1 cellular context compared by ENCODE assay signal in the genomic region with DNA sequence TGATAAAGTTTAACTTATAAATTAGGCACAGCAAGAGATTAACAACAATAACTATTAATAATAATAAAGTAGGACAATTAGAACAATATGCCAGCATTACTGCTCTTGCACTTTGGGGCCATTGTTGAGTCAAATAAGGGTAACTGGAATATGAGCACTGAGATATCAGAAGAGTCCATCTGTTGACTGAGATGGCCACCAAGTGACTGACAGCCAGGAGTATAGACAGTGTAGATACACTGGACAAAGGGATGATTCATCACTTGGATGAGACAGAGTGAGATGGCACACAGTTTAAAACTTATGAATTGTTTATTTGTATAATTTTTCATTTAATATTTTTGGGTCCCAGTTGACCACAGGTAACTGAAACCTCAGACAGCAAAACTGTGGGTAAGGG.
TF ChIP-seq lines count a peak whose summit lies in the region.

No MANE protein-coding gene starts in this region.

TF ChIP-seq in K562, 482 proteins besides CTCF, POLR2A, EP300 and RAD21 (continued from another document):
- TF ChIP-seq, protein P1, sequence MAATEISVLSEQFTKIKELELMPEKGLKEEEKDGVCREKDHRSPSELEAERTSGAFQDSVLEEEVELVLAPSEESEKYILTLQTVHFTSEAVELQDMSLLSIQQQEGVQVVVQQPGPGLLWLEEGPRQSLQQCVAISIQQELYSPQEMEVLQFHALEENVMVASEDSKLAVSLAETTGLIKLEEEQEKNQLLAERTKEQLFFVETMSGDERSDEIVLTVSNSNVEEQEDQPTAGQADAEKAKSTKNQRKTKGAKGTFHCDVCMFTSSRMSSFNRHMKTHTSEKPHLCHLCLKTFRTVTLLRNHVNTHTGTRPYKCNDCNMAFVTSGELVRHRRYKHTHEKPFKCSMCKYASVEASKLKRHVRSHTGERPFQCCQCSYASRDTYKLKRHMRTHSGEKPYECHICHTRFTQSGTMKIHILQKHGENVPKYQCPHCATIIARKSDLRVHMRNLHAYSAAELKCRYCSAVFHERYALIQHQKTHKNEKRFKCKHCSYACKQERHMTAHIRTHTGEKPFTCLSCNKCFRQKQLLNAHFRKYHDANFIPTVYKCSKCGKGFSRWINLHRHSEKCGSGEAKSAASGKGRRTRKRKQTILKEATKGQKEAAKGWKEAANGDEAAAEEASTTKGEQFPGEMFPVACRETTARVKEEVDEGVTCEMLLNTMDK (IDR thresholded peaks at IDR 0.05; ENCODE audit: borderline replicate concordance, insufficient read depth, low read depth, low read length, poor library complexity, severe bottlenecking), result no peak
- no peak for TF ChIP-seq SMC3 (conservative IDR thresholded peaks at IDR 0.05; ENCODE audit: insufficient read depth, low read depth, low read length)
- TF ChIP-seq, protein P2, sequence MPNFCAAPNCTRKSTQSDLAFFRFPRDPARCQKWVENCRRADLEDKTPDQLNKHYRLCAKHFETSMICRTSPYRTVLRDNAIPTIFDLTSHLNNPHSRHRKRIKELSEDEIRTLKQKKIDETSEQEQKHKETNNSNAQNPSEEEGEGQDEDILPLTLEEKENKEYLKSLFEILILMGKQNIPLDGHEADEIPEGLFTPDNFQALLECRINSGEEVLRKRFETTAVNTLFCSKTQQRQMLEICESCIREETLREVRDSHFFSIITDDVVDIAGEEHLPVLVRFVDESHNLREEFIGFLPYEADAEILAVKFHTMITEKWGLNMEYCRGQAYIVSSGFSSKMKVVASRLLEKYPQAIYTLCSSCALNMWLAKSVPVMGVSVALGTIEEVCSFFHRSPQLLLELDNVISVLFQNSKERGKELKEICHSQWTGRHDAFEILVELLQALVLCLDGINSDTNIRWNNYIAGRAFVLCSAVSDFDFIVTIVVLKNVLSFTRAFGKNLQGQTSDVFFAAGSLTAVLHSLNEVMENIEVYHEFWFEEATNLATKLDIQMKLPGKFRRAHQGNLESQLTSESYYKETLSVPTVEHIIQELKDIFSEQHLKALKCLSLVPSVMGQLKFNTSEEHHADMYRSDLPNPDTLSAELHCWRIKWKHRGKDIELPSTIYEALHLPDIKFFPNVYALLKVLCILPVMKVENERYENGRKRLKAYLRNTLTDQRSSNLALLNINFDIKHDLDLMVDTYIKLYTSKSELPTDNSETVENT (CRISPR knock-in tag; IDR thresholded peaks at IDR 0.05), result no peak
- peak; percentile 89 for TF ChIP-seq MEIS2 (IDR thresholded peaks at IDR 0.05; ENCODE audit: partially characterized antibody)
- TF ChIP-seq ZNF644 (tag; IDR thresholded peaks at IDR 0.05; ENCODE audit: low read depth), result no peak
- no peak for TF ChIP-seq ZNF583 (CRISPR knock-in tag; IDR thresholded peaks at IDR 0.05)
- no peak for TF ChIP-seq MEF2D (tag; conservative IDR thresholded peaks at IDR 0.05; ENCODE audit: low read depth)
- TF ChIP-seq, protein P3, sequence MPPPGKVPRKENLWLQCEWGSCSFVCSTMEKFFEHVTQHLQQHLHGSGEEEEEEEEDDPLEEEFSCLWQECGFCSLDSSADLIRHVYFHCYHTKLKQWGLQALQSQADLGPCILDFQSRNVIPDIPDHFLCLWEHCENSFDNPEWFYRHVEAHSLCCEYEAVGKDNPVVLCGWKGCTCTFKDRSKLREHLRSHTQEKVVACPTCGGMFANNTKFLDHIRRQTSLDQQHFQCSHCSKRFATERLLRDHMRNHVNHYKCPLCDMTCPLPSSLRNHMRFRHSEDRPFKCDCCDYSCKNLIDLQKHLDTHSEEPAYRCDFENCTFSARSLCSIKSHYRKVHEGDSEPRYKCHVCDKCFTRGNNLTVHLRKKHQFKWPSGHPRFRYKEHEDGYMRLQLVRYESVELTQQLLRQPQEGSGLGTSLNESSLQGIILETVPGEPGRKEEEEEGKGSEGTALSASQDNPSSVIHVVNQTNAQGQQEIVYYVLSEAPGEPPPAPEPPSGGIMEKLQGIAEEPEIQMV (tag; conservative IDR thresholded peaks at IDR 0.05; ENCODE audit: low read depth), result no peak
- TF ChIP-seq, protein P4, sequence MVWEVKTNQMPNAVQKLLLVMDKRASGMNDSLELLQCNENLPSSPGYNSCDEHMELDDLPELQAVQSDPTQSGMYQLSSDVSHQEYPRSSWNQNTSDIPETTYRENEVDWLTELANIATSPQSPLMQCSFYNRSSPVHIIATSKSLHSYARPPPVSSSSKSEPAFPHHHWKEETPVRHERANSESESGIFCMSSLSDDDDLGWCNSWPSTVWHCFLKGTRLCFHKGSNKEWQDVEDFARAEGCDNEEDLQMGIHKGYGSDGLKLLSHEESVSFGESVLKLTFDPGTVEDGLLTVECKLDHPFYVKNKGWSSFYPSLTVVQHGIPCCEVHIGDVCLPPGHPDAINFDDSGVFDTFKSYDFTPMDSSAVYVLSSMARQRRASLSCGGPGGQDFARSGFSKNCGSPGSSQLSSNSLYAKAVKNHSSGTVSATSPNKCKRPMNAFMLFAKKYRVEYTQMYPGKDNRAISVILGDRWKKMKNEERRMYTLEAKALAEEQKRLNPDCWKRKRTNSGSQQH (CRISPR knock-in tag; IDR thresholded peaks at IDR 0.05), result no peak
- TF ChIP-seq, protein P5, sequence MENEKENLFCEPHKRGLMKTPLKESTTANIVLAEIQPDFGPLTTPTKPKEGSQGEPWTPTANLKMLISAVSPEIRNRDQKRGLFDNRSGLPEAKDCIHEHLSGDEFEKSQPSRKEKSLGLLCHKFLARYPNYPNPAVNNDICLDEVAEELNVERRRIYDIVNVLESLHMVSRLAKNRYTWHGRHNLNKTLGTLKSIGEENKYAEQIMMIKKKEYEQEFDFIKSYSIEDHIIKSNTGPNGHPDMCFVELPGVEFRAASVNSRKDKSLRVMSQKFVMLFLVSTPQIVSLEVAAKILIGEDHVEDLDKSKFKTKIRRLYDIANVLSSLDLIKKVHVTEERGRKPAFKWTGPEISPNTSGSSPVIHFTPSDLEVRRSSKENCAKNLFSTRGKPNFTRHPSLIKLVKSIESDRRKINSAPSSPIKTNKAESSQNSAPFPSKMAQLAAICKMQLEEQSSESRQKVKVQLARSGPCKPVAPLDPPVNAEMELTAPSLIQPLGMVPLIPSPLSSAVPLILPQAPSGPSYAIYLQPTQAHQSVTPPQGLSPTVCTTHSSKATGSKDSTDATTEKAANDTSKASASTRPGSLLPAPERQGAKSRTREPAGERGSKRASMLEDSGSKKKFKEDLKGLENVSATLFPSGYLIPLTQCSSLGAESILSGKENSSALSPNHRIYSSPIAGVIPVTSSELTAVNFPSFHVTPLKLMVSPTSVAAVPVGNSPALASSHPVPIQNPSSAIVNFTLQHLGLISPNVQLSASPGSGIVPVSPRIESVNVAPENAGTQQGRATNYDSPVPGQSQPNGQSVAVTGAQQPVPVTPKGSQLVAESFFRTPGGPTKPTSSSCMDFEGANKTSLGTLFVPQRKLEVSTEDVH (IDR thresholded peaks at IDR 0.05; ENCODE audit: low read depth, partially characterized antibody), result no peak
- peak; percentile 65; the same call in 1 of the 2 replicates for TF ChIP-seq CTBP1 (IDR thresholded peaks at IDR 0.05; ENCODE audit: borderline replicate concordance)
- TF ChIP-seq SMARCA4 (IDR thresholded peaks at IDR 0.05), result peak; percentile 64
- no peak for TF ChIP-seq SMAD2 (IDR thresholded peaks at IDR 0.05; ENCODE audit: low read depth, low read length)
- TF ChIP-seq, protein P6, sequence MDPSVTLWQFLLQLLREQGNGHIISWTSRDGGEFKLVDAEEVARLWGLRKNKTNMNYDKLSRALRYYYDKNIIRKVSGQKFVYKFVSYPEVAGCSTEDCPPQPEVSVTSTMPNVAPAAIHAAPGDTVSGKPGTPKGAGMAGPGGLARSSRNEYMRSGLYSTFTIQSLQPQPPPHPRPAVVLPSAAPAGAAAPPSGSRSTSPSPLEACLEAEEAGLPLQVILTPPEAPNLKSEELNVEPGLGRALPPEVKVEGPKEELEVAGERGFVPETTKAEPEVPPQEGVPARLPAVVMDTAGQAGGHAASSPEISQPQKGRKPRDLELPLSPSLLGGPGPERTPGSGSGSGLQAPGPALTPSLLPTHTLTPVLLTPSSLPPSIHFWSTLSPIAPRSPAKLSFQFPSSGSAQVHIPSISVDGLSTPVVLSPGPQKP (CRISPR knock-in tag; IDR thresholded peaks at IDR 0.05), result no peak
- TF ChIP-seq, protein P7, sequence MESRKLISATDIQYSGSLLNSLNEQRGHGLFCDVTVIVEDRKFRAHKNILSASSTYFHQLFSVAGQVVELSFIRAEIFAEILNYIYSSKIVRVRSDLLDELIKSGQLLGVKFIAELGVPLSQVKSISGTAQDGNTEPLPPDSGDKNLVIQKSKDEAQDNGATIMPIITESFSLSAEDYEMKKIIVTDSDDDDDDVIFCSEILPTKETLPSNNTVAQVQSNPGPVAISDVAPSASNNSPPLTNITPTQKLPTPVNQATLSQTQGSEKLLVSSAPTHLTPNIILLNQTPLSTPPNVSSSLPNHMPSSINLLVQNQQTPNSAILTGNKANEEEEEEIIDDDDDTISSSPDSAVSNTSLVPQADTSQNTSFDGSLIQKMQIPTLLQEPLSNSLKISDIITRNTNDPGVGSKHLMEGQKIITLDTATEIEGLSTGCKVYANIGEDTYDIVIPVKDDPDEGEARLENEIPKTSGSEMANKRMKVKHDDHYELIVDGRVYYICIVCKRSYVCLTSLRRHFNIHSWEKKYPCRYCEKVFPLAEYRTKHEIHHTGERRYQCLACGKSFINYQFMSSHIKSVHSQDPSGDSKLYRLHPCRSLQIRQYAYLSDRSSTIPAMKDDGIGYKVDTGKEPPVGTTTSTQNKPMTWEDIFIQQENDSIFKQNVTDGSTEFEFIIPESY (CRISPR knock-in tag; IDR thresholded peaks at IDR 0.05), result no peak
- no peak for TF ChIP-seq POLR2G (IDR thresholded peaks at IDR 0.05; ENCODE audit: low read depth, low read length)
- TF ChIP-seq ZFP30 (CRISPR knock-in tag; IDR thresholded peaks at IDR 0.05; ENCODE audit: borderline replicate concordance), result no peak
- no peak for TF ChIP-seq ILK (tag; IDR thresholded peaks at IDR 0.05; ENCODE audit: borderline replicate concordance, low read depth)
- no peak for TF ChIP-seq SAFB (IDR thresholded peaks at IDR 0.05; ENCODE audit: borderline replicate concordance, low read depth, low read length)
- TF ChIP-seq ZNF551 (CRISPR knock-in tag; IDR thresholded peaks at IDR 0.05), result no peak
TF ChIP-seq in K562: peak in this region for 36.
